In the genomic region with DNA sequence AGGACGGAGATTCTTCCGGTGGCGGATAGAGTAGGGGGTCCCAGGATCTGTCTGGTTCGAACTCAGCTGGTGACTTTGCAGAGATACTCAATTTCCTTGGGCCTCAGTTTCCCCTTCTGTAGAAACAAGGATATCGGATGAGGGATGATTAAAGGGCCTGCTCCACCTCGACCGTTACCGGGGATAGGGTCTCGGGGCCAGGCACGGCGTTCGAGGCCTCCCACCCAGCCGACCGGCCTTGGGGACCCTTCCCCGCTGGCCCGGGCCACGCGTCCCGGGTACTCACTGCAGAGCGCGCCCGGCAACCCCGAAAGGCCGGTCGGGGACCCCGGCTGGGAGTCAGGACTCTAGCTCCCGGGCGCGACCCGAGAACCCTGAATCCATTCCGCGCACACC, we compare ENCODE assay signal across 1 cellular context.
TF ChIP-seq lines count a peak whose summit lies in the region.

No MANE protein-coding gene starts in this region.

TF ChIP-seq in IMR-90, 13 proteins besides CTCF, POLR2A, EP300 and RAD21 (continued from another document):
- no peak for TF ChIP-seq SMC3 (IDR thresholded peaks at IDR 0.05; ENCODE audit: low read depth, low read length)
- no peak for TF ChIP-seq MAZ (IDR thresholded peaks at IDR 0.05; ENCODE audit: borderline replicate concordance, low read depth, low read length)
- TF ChIP-seq CEBPB (IDR thresholded peaks at IDR 0.05; ENCODE audit: low read depth, low read length), result no peak
- TF ChIP-seq ELK1 (IDR thresholded peaks at IDR 0.05; ENCODE audit: borderline replicate concordance, low read depth, low read length), result no peak
- no peak for TF ChIP-seq CHD1 (IDR thresholded peaks at IDR 0.05; ENCODE audit: low read depth, low read length)
- TF ChIP-seq MXI1 (IDR thresholded peaks at IDR 0.05; ENCODE audit: borderline replicate concordance, low read depth, low read length), result no peak
- TF ChIP-seq USF2 (IDR thresholded peaks at IDR 0.05; ENCODE audit: low read depth, low read length), result no peak
- TF ChIP-seq RFX5 (IDR thresholded peaks at IDR 0.05; ENCODE audit: low read depth, low read length), result no peak
